In genomic region chr17:50918071-50918932, GRCh38 we compare ENCODE assay signal across 9 cellular contexts. TPM values are rescaled to one million over a fixed set of nuclear protein-coding genes. Genes with fewer than 3 reads are reported as not detected.
DNase-seq lines count a peak whose midpoint lies in the region; ATAC-seq and TF ChIP-seq lines count a peak whose summit lies in the region.
"Had no signal": no experiment of that assay in that cellular context is flagged by ENCODE, and none has a peak within 500 bp of the region (broad histone marks: within the 10 kb centered on the region; RNA-seq: fewer than 3 reads in every experiment).

No MANE protein-coding gene starts in this region.

- peak overlapping the region in 7 of 11 experiments; percentile 26 to 67 (median 44); a peak in 10 of 22 replicates for H3K9ac ChIP-seq in BLaER1 treated with 17β-estradiol and CSF1 and Interleukin-3, amounts not matched to agents 10 nM and 100 nM

- POLR2A ChIA-PET in HEK293T (lab: Yijun Ruan, JAX), result interaction anchor here (1.4 to 3.2 kb wide), 2 partner anchors 51 to 54 kb away, joined by 3 to 21 read pairs; partner anchors contain the start of gene TOB1

- peak overlapping the region; percentile 71 to 89 (median 85) for H3K4me2 ChIP-seq in BLaER1 treated with 17β-estradiol and CSF1 and Interleukin-3, amounts not matched to agents 10 nM and 100 nM

- peak overlapping the region; percentile 8 to 52 for H3K4me3 Mint-ChIP-seq in effector memory CD8-positive, alpha-beta T cell
- no peak overlapping the region for H3K4me3 Mint-ChIP-seq in neural crest cell

- TF ChIP-seq CTCF in neural crest cell (conservative IDR thresholded peaks at IDR 0.05), result no peak

- no peak overlapping the region for H3K4me3 ChIP-seq in BLaER1 treated with 17β-estradiol and CSF1 and Interleukin-3, amounts not matched to agents 10 nM and 100 nM

- DNase-seq in Kasumi-1 (lab: John Stamatoyannopoulos, UW) (peak; percentile 52 to 68), neural crest cell (ENCODE audit: low read depth, low spot score) (no peak), KG1 (lab: John Stamatoyannopoulos, UW) (no peak), HEK293T (ENCODE audit: extremely low spot score) (no peak), LoVo (ENCODE audit: low spot score) (no peak)
- no peak for DNase-seq in effector memory CD8-positive, alpha-beta T cell
- no peak for DNase-seq in activated effector memory CD4-positive, alpha-beta T cell treated with Interleukin-2 at 50 U/mL for 16 hours
- DNase-seq: activated CD4-positive, alpha-beta T cell treated with anti-CD3 and anti-CD28 coated beads for 1 hour had no signal

- ATAC-seq in effector memory CD8-positive, alpha-beta T cell (replicated peaks), result no peak

- H3K27me3 Mint-ChIP-seq in effector memory CD8-positive, alpha-beta T cell, result no peaks in the 10 kb centered on the region
- no peaks in the 10 kb centered on the region for H3K27me3 Mint-ChIP-seq in neural crest cell (ENCODE audit: low read depth)

- H3K9me3 Mint-ChIP-seq in effector memory CD8-positive, alpha-beta T cell, result no peaks in the 10 kb centered on the region
- no peaks in the 10 kb centered on the region for H3K9me3 Mint-ChIP-seq in neural crest cell

- H3K4me1 ChIP-seq in BLaER1 treated with 17β-estradiol and CSF1 and Interleukin-3, amounts not matched to agents 10 nM and 100 nM, result peaks cover 51 to 91% (median 62%) of the 10 kb centered on the region in 10 experiments

- no peaks in the 10 kb centered on the region for H3K36me3 ChIP-seq in BLaER1 treated with 17β-estradiol and CSF1 and Interleukin-3, amounts not matched to agents 10 nM and 100 nM

- no peaks in the 10 kb centered on the region for H3K27me3 ChIP-seq in BLaER1 treated with 17β-estradiol and CSF1 and Interleukin-3, amounts not matched to agents 10 nM and 100 nM

- no peaks in the 10 kb centered on the region for H4K20me1 ChIP-seq in BLaER1 treated with 17β-estradiol and CSF1 and Interleukin-3, amounts not matched to agents 10 nM and 100 nM

- peaks cover 14% of the 10 kb centered on the region for H3K36me3 Mint-ChIP-seq in effector memory CD8-positive, alpha-beta T cell (ENCODE audit: insufficient read depth)
- H3K36me3 Mint-ChIP-seq in neural crest cell (ENCODE audit: low read depth), result no peaks in the 10 kb centered on the region

- H3K27ac Mint-ChIP-seq in effector memory CD8-positive, alpha-beta T cell, result peak overlapping the region; percentile 99 to 100
- peak overlapping the region; percentile 88 for H3K27ac Mint-ChIP-seq in neural crest cell (ENCODE audit: unreplicated experiment)

- peak overlapping the region in 10 of 11 experiments; percentile 16 to 81 (median 64); a peak in 18 of 22 replicates for H3K27ac ChIP-seq in BLaER1 treated with 17β-estradiol and CSF1 and Interleukin-3, amounts not matched to agents 10 nM and 100 nM

- CTCF ChIA-PET in HEK293T (lab: Yijun Ruan, JAX), result no interaction called here

- peaks cover 13 to 39% of the 10 kb centered on the region in 2 donors for H3K4me1 Mint-ChIP-seq in effector memory CD8-positive, alpha-beta T cell (ENCODE audit: low read depth in 2 of 2)
- peaks cover 50% of the 10 kb centered on the region for H3K4me1 Mint-ChIP-seq in neural crest cell

- no peaks in the 10 kb centered on the region for H3K9me3 ChIP-seq in BLaER1 treated with 17β-estradiol and CSF1 and Interleukin-3, amounts not matched to agents 10 nM and 100 nM (replicated peaks in 1 of 11)

TF ChIP-seq in HEK293T, 16 proteins besides CTCF, POLR2A, EP300 and RAD21:
- TF ChIP-seq HDGF (IDR thresholded peaks at IDR 0.05; ENCODE audit: borderline replicate concordance), result no peak
- no peak for TF ChIP-seq FOXA1 (IDR thresholded peaks at IDR 0.05)
- TF ChIP-seq CTBP1 (IDR thresholded peaks at IDR 0.05; ENCODE audit: borderline replicate concordance), result no peak
- no peak for TF ChIP-seq FOXK2 (IDR thresholded peaks at IDR 0.05)
- no peak for TF ChIP-seq TARDBP (IDR thresholded peaks at IDR 0.05)
- TF ChIP-seq BHLHE40 (IDR thresholded peaks at IDR 0.05; ENCODE audit: borderline replicate concordance), result no peak
- TF ChIP-seq LEF1 (IDR thresholded peaks at IDR 0.05; ENCODE audit: borderline replicate concordance), result no peak
- TF ChIP-seq ZNF384 (IDR thresholded peaks at IDR 0.05), result no peak
- no peak for TF ChIP-seq ARNT (IDR thresholded peaks at IDR 0.05)
- no peak for TF ChIP-seq L3MBTL2 (conservative IDR thresholded peaks at IDR 0.05)
- TF ChIP-seq FOXM1 (IDR thresholded peaks at IDR 0.05; ENCODE audit: borderline replicate concordance), result no peak
- no peak for TF ChIP-seq NFRKB (IDR thresholded peaks at IDR 0.05)
- TF ChIP-seq PKNOX1 (IDR thresholded peaks at IDR 0.05), result no peak
- no peak for TF ChIP-seq SUZ12 (IDR thresholded peaks at IDR 0.05)
- no peak for TF ChIP-seq SP1 (IDR thresholded peaks at IDR 0.05)
- TF ChIP-seq ELF4 (IDR thresholded peaks at IDR 0.05), result no peak

RNA-seq across cellular contexts. Expression of gene TOB1, which starts 52.1 kb away (rescaled TPM):
- total RNA-seq in neural crest cell, result 26.2 and 29.5 TPM in 2 replicates

Comparison
In these comparisons a context has a peak if more than half of its experiments do, and no peak if none do; other contexts are left out.
1. DNase-seq: peak in Kasumi-1 (2 of 2); none in effector memory CD8-positive, alpha-beta T cell (0 of 3), neural crest cell (single experiment), KG1 (single experiment), HEK293T (single experiment), activated effector memory CD4-positive, alpha-beta T cell treated with Interleukin-2 at 50 U/mL for 16 hours (single experiment) and LoVo (single experiment).